Comparison of ENCODE assay signal across 17 cellular contexts in genomic region chr11:123461164-123461563, GRCh38. TPM values are rescaled to one million over a fixed set of nuclear protein-coding genes. Genes with fewer than 3 reads are reported as not detected.
A peak's percentile ranks its signal among the peaks of the same experiment; 100 is the strongest.
DNase-seq lines count a peak whose midpoint lies in the region; ATAC-seq and TF ChIP-seq lines count a peak whose summit lies in the region.
"Had no signal": no experiment of that assay in that cellular context is flagged by ENCODE, and none has a peak within 500 bp of the region (broad histone marks: within the 10 kb centered on the region; RNA-seq: fewer than 3 reads in every experiment).

No MANE protein-coding gene starts in this region.

- H3K4me3 ChIP-seq in heart left ventricle = no peak overlapping the region
- H3K4me3 ChIP-seq: esophagus squamous epithelium, hepatocyte, PC-9 had no signal

- H3K4me1 ChIP-seq in heart left ventricle = peaks cover 0 to 30% (median 12%) of the 10 kb centered on the region in 12 donors

- no peak for TF ChIP-seq POLR2A in heart left ventricle (IDR thresholded peaks at IDR 0.05)

- ATAC-seq in heart left ventricle (peak; percentile 77 to 86 (median 84)), sciatic nerve (peak; percentile 62)
- no peak for ATAC-seq in activated T-cell treated with anti-CD3 and anti-CD28 coated beads, Interleukin-2, amount 50 U/mL, for 4 hours

- no peaks in the 10 kb centered on the region for H3K9me3 Mint-ChIP-seq in T-helper 1 cell treated with Interleukin-12 subunit alpha and Interleukin-12 subunit beta and Interleukin-4 antibody, amounts not matched to agents 30 μg/mL and 1 μg/mL, for 36 hours
- H3K9me3 Mint-ChIP-seq in activated T-cell treated with anti-CD3 and anti-CD28 coated beads, Interleukin-2, amount 50 U/mL, for 4 hours = no peaks in the 10 kb centered on the region
- H3K9me3 Mint-ChIP-seq in activated T-helper 2 cell treated with anti-CD3 and anti-CD28 coated beads, Interferon-gamma antibody, Interleukin-2, Interleukin-4, amounts not matched to agents 10 μg/mL and 5 μg/mL and 100 μg/mL, durations not matched to agents 14 hours and 24 hours and 36 hours = no peaks in the 10 kb centered on the region
- H3K9me3 Mint-ChIP-seq: activated CD4-positive, alpha-beta memory T cell treated with anti-CD3 and anti-CD28 coated beads, Interleukin-2, amount 10 ng/mL, durations not matched to agents 7 days and 5 days; activated naive CD8-positive, alpha-beta T cell treated with anti-CD3 and anti-CD28 coated beads for 36 hours; activated T-cell treated with anti-CD3 and anti-CD28 coated beads, Interleukin-2, amount 50 U/mL, for 24 hours; mesothelial cell of epicardium had no signal

- H3K4me1 Mint-ChIP-seq in T-helper 1 cell treated with Interleukin-12 subunit alpha and Interleukin-12 subunit beta and Interleukin-4 antibody, amounts not matched to agents 30 μg/mL and 1 μg/mL, for 36 hours (ENCODE audit: low read depth) = peaks cover 57% of the 10 kb centered on the region
- H3K4me1 Mint-ChIP-seq in activated T-cell treated with anti-CD3 and anti-CD28 coated beads, Interleukin-2, amount 50 U/mL, for 4 hours (ENCODE audit: low read depth) = peaks cover 18% of the 10 kb centered on the region
- H3K4me1 Mint-ChIP-seq in activated T-helper 2 cell treated with anti-CD3 and anti-CD28 coated beads, Interferon-gamma antibody, Interleukin-2, Interleukin-4, amounts not matched to agents 10 μg/mL and 5 μg/mL and 100 μg/mL, durations not matched to agents 14 hours and 24 hours and 36 hours (ENCODE audit: low read depth) = peaks cover 51% of the 10 kb centered on the region
- H3K4me1 Mint-ChIP-seq: mesothelial cell of epicardium had no signal

- peak overlapping the region; percentile 55 to 94 (median 78) for H3K27ac ChIP-seq in heart left ventricle
- H3K27ac ChIP-seq: esophagus squamous epithelium, hepatocyte, PC-9 had no signal

- no peaks in the 10 kb centered on the region for H3K27me3 ChIP-seq in heart left ventricle
- H3K27me3 ChIP-seq: esophagus squamous epithelium, hepatocyte had no signal

- no peaks in the 10 kb centered on the region for H3K27me3 Mint-ChIP-seq in T-helper 1 cell treated with Interleukin-12 subunit alpha and Interleukin-12 subunit beta and Interleukin-4 antibody, amounts not matched to agents 30 μg/mL and 1 μg/mL, for 36 hours (ENCODE audit: low read depth)
- H3K27me3 Mint-ChIP-seq in activated T-cell treated with anti-CD3 and anti-CD28 coated beads, Interleukin-2, amount 50 U/mL, for 4 hours (ENCODE audit: low read depth) = no peaks in the 10 kb centered on the region
- no peaks in the 10 kb centered on the region for H3K27me3 Mint-ChIP-seq in activated T-helper 2 cell treated with anti-CD3 and anti-CD28 coated beads, Interferon-gamma antibody, Interleukin-2, Interleukin-4, amounts not matched to agents 10 μg/mL and 5 μg/mL and 100 μg/mL, durations not matched to agents 14 hours and 24 hours and 36 hours (ENCODE audit: low read depth)
- H3K27me3 Mint-ChIP-seq: activated CD4-positive, alpha-beta memory T cell treated with anti-CD3 and anti-CD28 coated beads, Interleukin-2, amount 10 ng/mL, durations not matched to agents 7 days and 5 days; activated naive CD8-positive, alpha-beta T cell treated with anti-CD3 and anti-CD28 coated beads for 36 hours; activated T-cell treated with anti-CD3 and anti-CD28 coated beads, Interleukin-2, amount 50 U/mL, for 24 hours had no signal

- no peak for DNase-seq in T-helper 1 cell
- peak; percentile 62 for DNase-seq in NCI-H69 (lab: John Stamatoyannopoulos, UW)
- peak; percentile 54 to 90 (median 79) for DNase-seq in heart left ventricle
- DNase-seq in sciatic nerve (ENCODE audit: low spot score) = no peak
- DNase-seq in activated T-cell treated with anti-CD3 and anti-CD28 coated beads, Interleukin-2, amount 50 U/mL, for 4 hours = no peak
- DNase-seq in NCI-H510A (lab: John Stamatoyannopoulos, UW) = no peak
- DNase-seq in activated T-helper 2 cell treated with anti-CD3 and anti-CD28 coated beads, Interferon-gamma antibody, Interleukin-2, Interleukin-4, amounts not matched to agents 10 μg/mL and 5 μg/mL and 100 μg/mL, durations not matched to agents 14 hours and 24 hours and 36 hours (ENCODE audit: low spot score) = no peak
- DNase-seq: activated CD4-positive, alpha-beta memory T cell treated with anti-CD3 and anti-CD28 coated beads, Interleukin-2, amount 10 ng/mL, durations not matched to agents 7 days and 5 days; activated naive CD8-positive, alpha-beta T cell treated with anti-CD3 and anti-CD28 coated beads for 36 hours; activated T-cell treated with anti-CD3 and anti-CD28 coated beads, Interleukin-2, amount 50 U/mL, for 24 hours; esophagus squamous epithelium; kidney; NCI-H187 treated with DMSO at 0.1 percent for 48 hours; PC-9 had no signal

- TF ChIP-seq CTCF in heart left ventricle (IDR thresholded peaks at IDR 0.05) = peak in 1 of 12 donors; percentile 42

- H3K36me3 Mint-ChIP-seq in T-helper 1 cell treated with Interleukin-12 subunit alpha and Interleukin-12 subunit beta and Interleukin-4 antibody, amounts not matched to agents 30 μg/mL and 1 μg/mL, for 36 hours (ENCODE audit: low read depth) = peaks cover 29% of the 10 kb centered on the region
- no peaks in the 10 kb centered on the region for H3K36me3 Mint-ChIP-seq in activated T-cell treated with anti-CD3 and anti-CD28 coated beads, Interleukin-2, amount 50 U/mL, for 4 hours (ENCODE audit: insufficient read depth)
- peaks cover 83% of the 10 kb centered on the region for H3K36me3 Mint-ChIP-seq in activated T-helper 2 cell treated with anti-CD3 and anti-CD28 coated beads, Interferon-gamma antibody, Interleukin-2, Interleukin-4, amounts not matched to agents 10 μg/mL and 5 μg/mL and 100 μg/mL, durations not matched to agents 14 hours and 24 hours and 36 hours (ENCODE audit: low read depth)
- H3K36me3 Mint-ChIP-seq: mesothelial cell of epicardium had no signal

- H3K4me3 Mint-ChIP-seq in T-helper 1 cell treated with Interleukin-12 subunit alpha and Interleukin-12 subunit beta and Interleukin-4 antibody, amounts not matched to agents 30 μg/mL and 1 μg/mL, for 36 hours = no peak overlapping the region
- H3K4me3 Mint-ChIP-seq in activated T-cell treated with anti-CD3 and anti-CD28 coated beads, Interleukin-2, amount 50 U/mL, for 4 hours = no peak overlapping the region
- no peak overlapping the region for H3K4me3 Mint-ChIP-seq in activated T-helper 2 cell treated with anti-CD3 and anti-CD28 coated beads, Interferon-gamma antibody, Interleukin-2, Interleukin-4, amounts not matched to agents 10 μg/mL and 5 μg/mL and 100 μg/mL, durations not matched to agents 14 hours and 24 hours and 36 hours (ENCODE audit: low read depth)
- H3K4me3 Mint-ChIP-seq: activated CD4-positive, alpha-beta memory T cell treated with anti-CD3 and anti-CD28 coated beads, Interleukin-2, amount 10 ng/mL, durations not matched to agents 7 days and 5 days; activated naive CD8-positive, alpha-beta T cell treated with anti-CD3 and anti-CD28 coated beads for 36 hours; activated T-cell treated with anti-CD3 and anti-CD28 coated beads, Interleukin-2, amount 50 U/mL, for 24 hours; mesothelial cell of epicardium had no signal

- no peaks in the 10 kb centered on the region for H3K9me3 ChIP-seq in heart left ventricle
- H3K9me3 ChIP-seq: esophagus squamous epithelium had no signal

- peak overlapping the region; percentile 65 for H3K27ac Mint-ChIP-seq in T-helper 1 cell treated with Interleukin-12 subunit alpha and Interleukin-12 subunit beta and Interleukin-4 antibody, amounts not matched to agents 30 μg/mL and 1 μg/mL, for 36 hours
- H3K27ac Mint-ChIP-seq in activated T-helper 2 cell treated with anti-CD3 and anti-CD28 coated beads, Interferon-gamma antibody, Interleukin-2, Interleukin-4, amounts not matched to agents 10 μg/mL and 5 μg/mL and 100 μg/mL, durations not matched to agents 14 hours and 24 hours and 36 hours = no peak overlapping the region
- H3K27ac Mint-ChIP-seq: activated CD4-positive, alpha-beta memory T cell treated with anti-CD3 and anti-CD28 coated beads, Interleukin-2, amount 10 ng/mL, durations not matched to agents 7 days and 5 days; activated naive CD8-positive, alpha-beta T cell treated with anti-CD3 and anti-CD28 coated beads for 36 hours; activated T-cell treated with anti-CD3 and anti-CD28 coated beads, Interleukin-2, amount 50 U/mL, for 24 hours; mesothelial cell of epicardium had no signal

- intact Hi-C loops in heart left ventricle (cut with DNase I) (loop anchor here in 1 of 10 donors (5.0 kb wide), 1 partner anchor 34 kb away; no protein-coding TSS in a partner anchor), sciatic nerve (cut with DNase I) (no loop called here)
- intact Hi-C loops in activated T-helper 2 cell treated with anti-CD3 and anti-CD28 coated beads, Interferon-gamma antibody, Interleukin-2, Interleukin-4, amounts not matched to agents 10 μg/mL and 5 μg/mL and 100 μg/mL, durations not matched to agents 14 hours and 24 hours and 36 hours (cut with micrococcal nuclease) = no loop called here

- 30 to 46% (median 38%) methylated on average over 4 of the region's 4 CpGs for WGBS in heart left ventricle, 4 donors

- peaks cover 0 to 3% (median 0%) of the 10 kb centered on the region in 9 donors for H3K36me3 ChIP-seq in heart left ventricle
- H3K36me3 ChIP-seq: esophagus squamous epithelium had no signal

RNA-seq across cellular contexts. Expression of gene GRAMD1B, which starts 31.1 kb away (rescaled TPM):
- total RNA-seq in heart left ventricle = 10 to 100 TPM; 12.7 to 42.5 (median 23.0) TPM
- polyA plus RNA-seq in heart left ventricle = 10 to 100 TPM in 1 of 2 donors, 1 to 10 TPM in 1; 8.6 to 38.1 TPM
- total RNA-seq in sciatic nerve = 38.2 TPM
- total RNA-seq in activated T-cell treated with anti-CD3 and anti-CD28 coated beads, Interleukin-2, amount 50 U/mL, for 4 hours = 10 to 100 TPM; 20.2 to 24.4 (median 23.7) TPM
- total RNA-seq in activated T-helper 2 cell treated with anti-CD3 and anti-CD28 coated beads, Interferon-gamma antibody, Interleukin-2, Interleukin-4, amounts not matched to agents 10 μg/mL and 5 μg/mL and 100 μg/mL, durations not matched to agents 14 hours and 24 hours and 36 hours = 159 and 166 TPM in 2 replicates

Comparison
In these comparisons a context has a peak if more than half of its experiments do, and no peak if none do; other contexts are left out.
1. DNase-seq: peak in NCI-H69 (single experiment) and heart left ventricle (5 of 5); none in T-helper 1 cell (0 of 5), sciatic nerve (single experiment), activated T-cell treated with anti-CD3 and anti-CD28 coated beads, Interleukin-2, amount 50 U/mL, for 4 hours (single experiment), NCI-H510A (single experiment) and activated T-helper 2 cell treated with anti-CD3 and anti-CD28 coated beads, Interferon-gamma antibody, Interleukin-2, Interleukin-4, amounts not matched to agents 10 μg/mL and 5 μg/mL and 100 μg/mL, durations not matched to agents 14 hours and 24 hours and 36 hours (single experiment).
2. ATAC-seq: peak in heart left ventricle (4 of 4) and sciatic nerve (single experiment); none in activated T-cell treated with anti-CD3 and anti-CD28 coated beads, Interleukin-2, amount 50 U/mL, for 4 hours (0 of 2).